ENCODE assay signal across 28 cellular contexts in the genomic region with DNA sequence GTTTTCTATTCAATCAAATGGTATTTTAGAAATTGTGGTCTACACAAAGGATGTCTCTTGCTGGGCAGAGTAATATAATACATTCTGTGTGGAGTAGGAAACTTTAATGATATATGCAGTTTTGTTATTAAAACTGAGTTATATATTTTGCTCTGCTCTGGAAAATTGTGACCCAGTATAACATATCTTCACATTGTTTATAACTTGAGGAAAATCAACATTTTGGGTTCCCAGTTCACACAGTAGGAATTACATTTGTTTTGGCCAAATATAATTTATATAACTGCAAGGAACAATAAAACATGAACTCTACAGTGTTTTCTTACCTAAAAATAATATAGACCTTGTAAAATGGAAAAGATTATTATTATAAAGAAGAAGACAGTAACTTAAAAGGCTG.
DNase-seq lines count a peak whose midpoint lies in the region; ATAC-seq, FAIRE-seq and TF ChIP-seq lines count a peak whose summit lies in the region.
"Had no signal": no experiment of that assay in that cellular context is flagged by ENCODE, and none has a peak within 500 bp of the region (broad histone marks: within the 10 kb centered on the region; RNA-seq: fewer than 3 reads in every experiment).

No MANE protein-coding gene starts in this region.

- no peaks in the 10 kb centered on the region for H3K79me2 ChIP-seq in astrocyte (ENCODE audit: insufficient read depth, low read length)

- no peak overlapping the region for H2AFZ ChIP-seq in astrocyte (ENCODE audit: low read depth, low read length)

- ATAC-seq in A549 (no peak), pancreas (no peak), omental fat pad (ENCODE audit: low FRiP score) (no peak), GM19455 (IDR thresholded peaks at IDR 0.05; ENCODE audit: unreplicated experiment) (no peak)
- ATAC-seq: GM12878 had no signal

- H3K36me3 ChIP-seq in astrocyte (ENCODE audit: insufficient read depth, low read length) (no peaks in the 10 kb centered on the region), pancreas (no peaks in the 10 kb centered on the region), esophagus squamous epithelium (no peaks in the 10 kb centered on the region)
- H3K36me3 ChIP-seq: BE2C, BLaER1 had no signal

- no peak overlapping the region for H3K27ac Mint-ChIP-seq in astrocyte (ENCODE audit: unreplicated experiment)
- H3K27ac Mint-ChIP-seq: CD14-positive monocyte; CD4-positive, alpha-beta memory T cell; CD4-positive, CD25-positive, alpha-beta regulatory T cell; CD8-positive, alpha-beta memory T cell had no signal

- peaks cover 34% of the 10 kb centered on the region for H3K4me1 Mint-ChIP-seq in astrocyte (ENCODE audit: low read depth, unreplicated experiment)
- H3K4me1 Mint-ChIP-seq: CD14-positive monocyte; CD4-positive, alpha-beta memory T cell; CD4-positive, CD25-positive, alpha-beta regulatory T cell; CD8-positive, alpha-beta memory T cell had no signal

- CTCF ChIA-PET in A549 (lab: Yijun Ruan, JAX): no interaction called here

- no peak overlapping the region for H3K4me3 ChIP-seq in A549
- H3K4me3 ChIP-seq in astrocyte (ENCODE audit: insufficient read depth, low read depth, low read length): no peak overlapping the region
- no peak overlapping the region for H3K4me3 ChIP-seq in pancreas
- no peak overlapping the region for H3K4me3 ChIP-seq in esophagus squamous epithelium
- H3K4me3 ChIP-seq: BLaER1, GM12878 had no signal

- H3K4me2 ChIP-seq in A549 (no peak overlapping the region), astrocyte (ENCODE audit: low read length) (no peak overlapping the region)
- H3K4me2 ChIP-seq: BLaER1 had no signal

- POLR2A ChIA-PET in A549 (lab: Yijun Ruan, JAX): no interaction called here

- H3K27me3 Mint-ChIP-seq in astrocyte (ENCODE audit: low read depth, unreplicated experiment): no peaks in the 10 kb centered on the region
- H3K27me3 Mint-ChIP-seq: CD4-positive, alpha-beta memory T cell; CD4-positive, CD25-positive, alpha-beta regulatory T cell; CD8-positive, alpha-beta memory T cell had no signal

- intact Hi-C loops in pancreas (cut with DNase I) (no loop called here), esophagus squamous epithelium (cut with DNase I) (no loop called here)

- peak; percentile 67 for FAIRE-seq in A549 (lab: Jason Lieb, UNC)
- FAIRE-seq in astrocyte (lab: Jason Lieb, UNC): peak; percentile 59
- peak; percentile 32 for FAIRE-seq in pancreas (lab: Jason Lieb, UNC)
- FAIRE-seq: GM12878, GM12892, GM18507 had no signal

- no peak for TF ChIP-seq RAD21 in A549 (conservative IDR thresholded peaks at IDR 0.05 in 1 of 2, IDR thresholded peaks at IDR 0.05 in 1 of 2)

- no peaks in the 10 kb centered on the region for H4K20me1 ChIP-seq in astrocyte (ENCODE audit: insufficient read depth, low read length)
- H4K20me1 ChIP-seq: BLaER1 had no signal

- peaks cover 36% of the 10 kb centered on the region for H3K4me1 ChIP-seq in A549
- peaks cover 10% of the 10 kb centered on the region for H3K4me1 ChIP-seq in astrocyte (ENCODE audit: insufficient read depth, low read length)
- peaks cover 0 to 6% (median 0%) of the 10 kb centered on the region in 3 donors for H3K4me1 ChIP-seq in pancreas
- peaks cover 0 to 13% (median 2%) of the 10 kb centered on the region in 3 donors for H3K4me1 ChIP-seq in esophagus squamous epithelium
- H3K4me1 ChIP-seq: BE2C, BLaER1 had no signal

- H3K27ac ChIP-seq in A549 (peak overlapping the region in 1 of 2 experiments; percentile 27; a peak in 3 of 6 replicates), astrocyte (ENCODE audit: low read depth, low read length) (no peak overlapping the region), pancreas (no peak overlapping the region), esophagus squamous epithelium (no peak overlapping the region)
- H3K27ac ChIP-seq: 22Rv1, BLaER1 had no signal

- TF ChIP-seq CTCF in A549 (IDR thresholded peaks at IDR 0.05) (no peak), astrocyte (IDR thresholded peaks at IDR 0.05; ENCODE audit: insufficient read depth, low read depth, low read length) (no peak), pancreas (IDR thresholded peaks at IDR 0.05) (no peak), esophagus squamous epithelium (IDR thresholded peaks at IDR 0.05) (no peak), omental fat pad (IDR thresholded peaks at IDR 0.05) (no peak)

- H3K9me3 Mint-ChIP-seq in astrocyte (ENCODE audit: unreplicated experiment): no peaks in the 10 kb centered on the region
- H3K9me3 Mint-ChIP-seq: CD14-positive monocyte had no signal

- H3K27me3 ChIP-seq in astrocyte (ENCODE audit: insufficient read depth, low read length): no peaks in the 10 kb centered on the region
- H3K27me3 ChIP-seq in pancreas: no peaks in the 10 kb centered on the region
- no peaks in the 10 kb centered on the region for H3K27me3 ChIP-seq in esophagus squamous epithelium
- H3K27me3 ChIP-seq: BE2C, BLaER1 had no signal

- no peak overlapping the region for H3K4me3 Mint-ChIP-seq in astrocyte (ENCODE audit: unreplicated experiment)
- H3K4me3 Mint-ChIP-seq: CD14-positive monocyte; CD4-positive, alpha-beta memory T cell; CD4-positive, CD25-positive, alpha-beta regulatory T cell; CD8-positive, alpha-beta memory T cell had no signal

- H3K36me3 Mint-ChIP-seq in astrocyte (ENCODE audit: low read depth, unreplicated experiment): no peaks in the 10 kb centered on the region
- H3K36me3 Mint-ChIP-seq: CD14-positive monocyte; CD4-positive, alpha-beta memory T cell; CD4-positive, CD25-positive, alpha-beta regulatory T cell had no signal

- H3K9ac ChIP-seq in astrocyte (ENCODE audit: low read length): no peak overlapping the region
- H3K9ac ChIP-seq: BLaER1 had no signal

- H3K9me3 ChIP-seq in A549 (no peaks in the 10 kb centered on the region), astrocyte (ENCODE audit: insufficient read depth, low read depth, low read length) (no peaks in the 10 kb centered on the region), pancreas (no peaks in the 10 kb centered on the region), esophagus squamous epithelium (no peaks in the 10 kb centered on the region)
- H3K9me3 ChIP-seq: BE2C, BLaER1 had no signal

- no peak for DNase-seq in A549 (ENCODE audit: low read depth in 1 of 2, low spot score in 1 of 2)
- DNase-seq in astrocyte (ENCODE audit: low read depth): no peak
- DNase-seq in brain pericyte (ENCODE audit: low read depth, low spot score): peak; percentile 66
- no peak for DNase-seq in pancreas
- no peak for DNase-seq in esophagus squamous epithelium (lab: John Stamatoyannopoulos, UW)
- no peak for DNase-seq in omental fat pad (ENCODE audit: low spot score)
- no peak for DNase-seq in activated effector memory CD4-positive, alpha-beta T cell treated with anti-CD3 and anti-CD28 coated beads, Interleukin-2, amount 50 U/mL, for 16 hours
- DNase-seq: ACHN; BE2C; C1 segment of cervical spinal cord; CD4-positive, alpha-beta memory T cell; CD4-positive, CD25-positive, alpha-beta regulatory T cell; CD8-positive, alpha-beta memory T cell; COR-L47; DMS 273 treated with DMSO at 0.1 percent for 48 hours; DMS153; DMS53; DMS79; DND-41; EL; GDM1 had no signal

- no peak for TF ChIP-seq EP300 in A549 (IDR thresholded peaks at IDR 0.05)

- TF ChIP-seq POLR2A in A549 (IDR thresholded peaks at IDR 0.05; ENCODE audit: low read length) (no peak), esophagus squamous epithelium (IDR thresholded peaks at IDR 0.05) (no peak)

TF ChIP-seq in A549, 52 proteins besides CTCF, POLR2A, EP300 and RAD21:
- TF ChIP-seq HES2 (IDR thresholded peaks at IDR 0.05): no peak
- TF ChIP-seq, protein P1, sequence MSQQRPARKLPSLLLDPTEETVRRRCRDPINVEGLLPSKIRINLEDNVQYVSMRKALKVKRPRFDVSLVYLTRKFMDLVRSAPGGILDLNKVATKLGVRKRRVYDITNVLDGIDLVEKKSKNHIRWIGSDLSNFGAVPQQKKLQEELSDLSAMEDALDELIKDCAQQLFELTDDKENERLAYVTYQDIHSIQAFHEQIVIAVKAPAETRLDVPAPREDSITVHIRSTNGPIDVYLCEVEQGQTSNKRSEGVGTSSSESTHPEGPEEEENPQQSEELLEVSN (IDR thresholded peaks at IDR 0.05; ENCODE audit: borderline replicate concordance, low read depth): no peak
- no peak for TF ChIP-seq MAZ (IDR thresholded peaks at IDR 0.05; ENCODE audit: borderline replicate concordance, low read depth, low read length)
- no peak for TF ChIP-seq ZNF302 (CRISPR knock-in tag; IDR thresholded peaks at IDR 0.05)
- no peak for TF ChIP-seq TFCP2L1 (CRISPR knock-in tag; IDR thresholded peaks at IDR 0.05)
- TF ChIP-seq ZC3H11A (IDR thresholded peaks at IDR 0.05): no peak
- no peak for TF ChIP-seq EHMT2 (IDR thresholded peaks at IDR 0.05; ENCODE audit: low read depth)
- no peak for TF ChIP-seq HOXB13 (CRISPR knock-in tag; IDR thresholded peaks at IDR 0.05; ENCODE audit: low read depth)
- TF ChIP-seq SREBF2 (IDR thresholded peaks at IDR 0.05): no peak
- no peak for TF ChIP-seq CHD4 (IDR thresholded peaks at IDR 0.05; ENCODE audit: borderline replicate concordance)
- TF ChIP-seq, protein P2, sequence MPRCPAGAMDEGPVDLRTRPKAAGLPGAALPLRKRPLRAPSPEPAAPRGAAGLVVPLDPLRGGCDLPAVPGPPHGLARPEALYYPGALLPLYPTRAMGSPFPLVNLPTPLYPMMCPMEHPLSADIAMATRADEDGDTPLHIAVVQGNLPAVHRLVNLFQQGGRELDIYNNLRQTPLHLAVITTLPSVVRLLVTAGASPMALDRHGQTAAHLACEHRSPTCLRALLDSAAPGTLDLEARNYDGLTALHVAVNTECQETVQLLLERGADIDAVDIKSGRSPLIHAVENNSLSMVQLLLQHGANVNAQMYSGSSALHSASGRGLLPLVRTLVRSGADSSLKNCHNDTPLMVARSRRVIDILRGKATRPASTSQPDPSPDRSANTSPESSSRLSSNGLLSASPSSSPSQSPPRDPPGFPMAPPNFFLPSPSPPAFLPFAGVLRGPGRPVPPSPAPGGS (IDR thresholded peaks at IDR 0.05): no peak
TF ChIP-seq in A549: peak in this region for 0.
